ENCODE assay signal across 7 cellular contexts in genomic region chr10:28532509-28533314, GRCh38.
DNase-seq lines count a peak whose midpoint lies in the region; ATAC-seq, FAIRE-seq and TF ChIP-seq lines count a peak whose summit lies in the region.

WAC (plus strand) TSS chr10:28533118; CDS start chr10:28533580, 462 bp downstream.

- DNase-seq in GM18507 (ENCODE audit: extremely low spot score, insufficient read length, low read depth): peak; percentile 80
- DNase-seq in NCI-H2029 treated with DMSO at 0.1 percent for 48 hours (lab: John Stamatoyannopoulos, UW): peak; percentile 37
- peak; percentile 97 for DNase-seq in T-helper 9 cell
- DNase-seq in astrocyte of the hippocampus (ENCODE audit: low read depth, low spot score): peak; percentile 98
- DNase-seq in hippocampal formation (lab: John Stamatoyannopoulos, UW): peak; percentile 96
- peak; percentile 69 for DNase-seq in retinal pigment epithelial cell (ENCODE audit: low read depth)

- ATAC-seq in HG02981 (IDR thresholded peaks at IDR 0.05; ENCODE audit: unreplicated experiment): peak; percentile 79

- peak; percentile 88 for FAIRE-seq in GM18507 (lab: Jason Lieb, UNC)

- H3K4me3 ChIP-seq in retinal pigment epithelial cell (ENCODE audit: low read length): peak within 1 kb of the TSS; percentile 92

- no peak for TF ChIP-seq CTCF in retinal pigment epithelial cell (conservative IDR thresholded peaks at IDR 0.05; ENCODE audit: low read depth, low read length)

Comparison
In these comparisons a context has a peak if more than half of its experiments do, and no peak if none do; other contexts are left out.
1. Peak in every context shown above with its lines: DNase-seq, ATAC-seq and H3K4me3 ChIP-seq.
2. DNase-seq: peak in every context shown above with its lines; median percentile 98 in astrocyte of the hippocampus; 97 in T-helper 9 cell; 96 in hippocampal formation; 80 in GM18507; 69 in retinal pigment epithelial cell; 37 in NCI-H2029 treated with DMSO at 0.1 percent for 48 hours.